Comparison of ENCODE assay signal across 10 cellular contexts in the genomic region with DNA sequence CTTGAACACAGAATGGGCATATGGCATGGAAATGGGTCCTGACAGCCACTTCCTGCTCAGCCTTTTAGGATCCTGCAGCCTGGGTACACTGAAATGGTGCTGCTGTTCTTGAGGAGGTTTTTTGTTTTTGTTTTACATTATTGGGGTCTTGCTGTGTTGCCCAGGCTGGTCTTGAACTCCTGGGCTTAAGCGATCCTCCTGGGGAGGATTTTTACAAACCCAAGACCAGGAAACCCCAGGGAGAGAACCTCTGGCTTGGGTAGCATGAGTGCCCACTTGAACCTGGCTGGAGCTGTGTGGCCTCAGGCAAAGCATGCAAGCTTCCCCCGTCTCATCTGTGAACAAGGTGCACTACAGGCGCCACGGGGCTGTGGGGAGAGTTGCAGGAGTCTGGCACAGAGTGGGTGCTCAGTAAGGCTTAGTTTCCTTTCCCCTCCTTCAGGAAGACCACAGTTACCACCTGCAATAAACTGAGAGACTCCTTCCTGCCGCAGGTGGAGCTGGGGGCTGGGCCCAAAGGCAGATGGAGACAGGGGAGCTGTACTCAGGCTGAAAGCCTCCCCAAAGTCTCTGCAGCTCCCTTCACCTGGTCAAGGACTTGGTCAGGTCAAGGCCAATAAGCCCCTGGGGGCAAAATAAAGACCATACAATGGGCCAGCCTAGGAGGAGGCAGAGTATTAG. TPM values are rescaled to one million over a fixed set of nuclear protein-coding genes. Genes with fewer than 3 reads are reported as not detected.
DNase-seq lines count a peak whose midpoint lies in the region; ATAC-seq and TF ChIP-seq lines count a peak whose summit lies in the region.
"Had no signal": no experiment of that assay in that cellular context is flagged by ENCODE, and none has a peak within 500 bp of the region (broad histone marks: within the 10 kb centered on the region; RNA-seq: fewer than 3 reads in every experiment).

No MANE protein-coding gene starts in this region.

- DNase-seq in CD4-positive, CD25-positive, alpha-beta regulatory T cell = peak; percentile 22 to 70 (median 58)
- peak; percentile 72 for DNase-seq in activated CD4-positive, alpha-beta T cell treated with anti-CD3 and anti-CD28 coated beads, Interleukin-2, amount 10 ng/mL, durations not matched to agents 7 days and 5 days
- DNase-seq in stimulated activated CD4-positive, alpha-beta T cell treated with anti-CD3 and anti-CD28 coated beads, Interleukin-1b, Interleukin-23, amount 100 ng/mL, for 48 hours = peak; percentile 62
- DNase-seq in trophoblast cell (no peak), HAP-1 (ENCODE audit: low spot score in 2 of 2) (no peak), sigmoid colon (no peak)
- DNase-seq: amniotic stem cell, substantia nigra had no signal

- no peak overlapping the region for H2AK5ac ChIP-seq in trophoblast cell (ENCODE audit: low read length)

- TF ChIP-seq EP300 in sigmoid colon (IDR thresholded peaks at IDR 0.05) = no peak

- no peak overlapping the region for H3K4me2 ChIP-seq in trophoblast cell (ENCODE audit: low read length)

- peaks cover 27% of the 10 kb centered on the region for H3K36me3 ChIP-seq in CD4-positive, CD25-positive, alpha-beta regulatory T cell (ENCODE audit: control insufficient read depth, insufficient read depth, low read length)
- H3K36me3 ChIP-seq in trophoblast cell (ENCODE audit: control insufficient read depth in 1 of 2, insufficient read depth in 2 of 2, low read length in 2 of 2) (no peaks in the 10 kb centered on the region), HAP-1 (replicated peaks) (no peaks in the 10 kb centered on the region), sigmoid colon (no peaks in the 10 kb centered on the region)

- peak; percentile 67 for ATAC-seq in CD4-positive, CD25-positive, alpha-beta regulatory T cell (ENCODE audit: low read depth in 2 of 2)
- ATAC-seq in HG03521 (IDR thresholded peaks at IDR 0.05; ENCODE audit: unreplicated experiment) = no peak

- in situ Hi-C loops in HAP-1 (cut with MboI; ENCODE audit: low sequenced_read_pairs) = no loop called here

- no peak overlapping the region for H2BK5ac ChIP-seq in trophoblast cell (ENCODE audit: low read depth, low read length, poor library complexity)

- H3K79me1 ChIP-seq in trophoblast cell (ENCODE audit: low read length) = no peaks in the 10 kb centered on the region

- H3K36me3 Mint-ChIP-seq in CD4-positive, CD25-positive, alpha-beta regulatory T cell = peaks cover 12% of the 10 kb centered on the region
- peaks cover 48% of the 10 kb centered on the region for H3K36me3 Mint-ChIP-seq in activated CD4-positive, alpha-beta T cell treated with anti-CD3 and anti-CD28 coated beads, Interleukin-2, amount 10 ng/mL, durations not matched to agents 7 days and 5 days (ENCODE audit: low read depth)
- H3K36me3 Mint-ChIP-seq in activated naive CD8-positive, alpha-beta T cell = peaks cover 3% of the 10 kb centered on the region

- H3K4me1 Mint-ChIP-seq in CD4-positive, CD25-positive, alpha-beta regulatory T cell = peaks cover 14 to 63% (median 38%) of the 10 kb centered on the region in 4 donors
- peaks cover 55% of the 10 kb centered on the region for H3K4me1 Mint-ChIP-seq in activated CD4-positive, alpha-beta T cell treated with anti-CD3 and anti-CD28 coated beads, Interleukin-2, amount 10 ng/mL, durations not matched to agents 7 days and 5 days
- peaks cover 52% of the 10 kb centered on the region for H3K4me1 Mint-ChIP-seq in activated naive CD8-positive, alpha-beta T cell (ENCODE audit: low read depth)

- no peak overlapping the region for H3K23ac ChIP-seq in trophoblast cell (ENCODE audit: low read length)

- H3K4me1 ChIP-seq in CD4-positive, CD25-positive, alpha-beta regulatory T cell (ENCODE audit: control insufficient read depth, insufficient read depth, low read length, poor library complexity, severe bottlenecking) = peaks cover 57% of the 10 kb centered on the region
- H3K4me1 ChIP-seq in trophoblast cell (ENCODE audit: control insufficient read depth in 1 of 2, insufficient read depth in 2 of 2, low read length in 2 of 2) (no peaks in the 10 kb centered on the region), HAP-1 (peaks cover 7% of the 10 kb centered on the region), sigmoid colon (no peaks in the 10 kb centered on the region)

- no peak overlapping the region for H4K91ac ChIP-seq in trophoblast cell (ENCODE audit: low read depth, low read length)

- no peak overlapping the region for H4K8ac ChIP-seq in trophoblast cell (ENCODE audit: low read depth, low read length)

- H3K27me3 Mint-ChIP-seq in CD4-positive, CD25-positive, alpha-beta regulatory T cell = peaks cover 4% of the 10 kb centered on the region
- no peaks in the 10 kb centered on the region for H3K27me3 Mint-ChIP-seq in activated CD4-positive, alpha-beta T cell treated with anti-CD3 and anti-CD28 coated beads, Interleukin-2, amount 10 ng/mL, durations not matched to agents 7 days and 5 days
- no peaks in the 10 kb centered on the region for H3K27me3 Mint-ChIP-seq in activated naive CD8-positive, alpha-beta T cell

- no peak overlapping the region for H3K18ac ChIP-seq in trophoblast cell (ENCODE audit: low read length)

- no peak overlapping the region for H3K9ac ChIP-seq in trophoblast cell (ENCODE audit: low read length)

- H3K27me3 ChIP-seq in CD4-positive, CD25-positive, alpha-beta regulatory T cell (ENCODE audit: control insufficient read depth, insufficient read depth, low read length) = no peaks in the 10 kb centered on the region
- H3K27me3 ChIP-seq in trophoblast cell (ENCODE audit: insufficient read depth, low read length) (no peaks in the 10 kb centered on the region), HAP-1 (ENCODE audit: low read depth) (no peaks in the 10 kb centered on the region), sigmoid colon (no peaks in the 10 kb centered on the region)

- no peaks in the 10 kb centered on the region for H3K9me3 ChIP-seq in CD4-positive, CD25-positive, alpha-beta regulatory T cell (ENCODE audit: control insufficient read depth in 2 of 2, low read length in 2 of 2)
- H3K9me3 ChIP-seq in trophoblast cell (ENCODE audit: insufficient read depth, low read depth, low read length) (no peaks in the 10 kb centered on the region), HAP-1 (no peaks in the 10 kb centered on the region), sigmoid colon (no peaks in the 10 kb centered on the region)

- TF ChIP-seq CTCF in sigmoid colon (IDR thresholded peaks at IDR 0.05) = no peak

- intact Hi-C loops in sigmoid colon (cut with DNase I) = no loop called here

- POLR2A ChIA-PET in activated CD4-positive, alpha-beta T cell treated with anti-CD3 and anti-CD28 coated beads, Interleukin-2, amount 10 ng/mL, durations not matched to agents 7 days and 5 days (lab: Charles Lee) = interaction anchor here (0.6 to 0.7 kb wide), 2 partner anchors 53 to 690 kb away, joined by 3 read pairs; a partner anchor contains a TSS

- H3K27ac Mint-ChIP-seq in CD4-positive, CD25-positive, alpha-beta regulatory T cell = peak overlapping the region; percentile 97 to 98 (median 98)
- peak overlapping the region; percentile 95 for H3K27ac Mint-ChIP-seq in activated CD4-positive, alpha-beta T cell treated with anti-CD3 and anti-CD28 coated beads, Interleukin-2, amount 10 ng/mL, durations not matched to agents 7 days and 5 days
- H3K27ac Mint-ChIP-seq in activated naive CD8-positive, alpha-beta T cell = peak overlapping the region; percentile 100

- no CpG with 5 or more reads among the region's 5 CpGs for WGBS in trophoblast cell (ENCODE audit: extremely low coverage, insufficient coverage, insufficient read length)
- WGBS in sigmoid colon, 2 donors = 56 to 70% methylated on average over 5 of the region's 5 CpGs

- CTCF ChIA-PET in activated CD4-positive, alpha-beta T cell treated with anti-CD3 and anti-CD28 coated beads, Interleukin-2, amount 10 ng/mL, durations not matched to agents 7 days and 5 days (lab: Charles Lee) = interaction anchor here (0.5 to 1.4 kb wide), 8 partner anchors 11 to 238 kb away, joined by 3 to 4 read pairs (median 3); a partner anchor contains a TSS

- no peak for TF ChIP-seq POLR2A in sigmoid colon (IDR thresholded peaks at IDR 0.05)

- no peak overlapping the region for H2BK120ac ChIP-seq in trophoblast cell (ENCODE audit: insufficient read depth, low read length, poor library complexity)

- no peaks in the 10 kb centered on the region for H3K79me2 ChIP-seq in trophoblast cell (ENCODE audit: control insufficient read depth, insufficient read depth, low read length, poor library complexity)

- no peak overlapping the region for H2AFZ ChIP-seq in trophoblast cell (ENCODE audit: insufficient read depth, low read length, poor library complexity)

- peak overlapping the region; percentile 96 for H3K4me3 ChIP-seq in CD4-positive, CD25-positive, alpha-beta regulatory T cell (ENCODE audit: low read depth, low read length)
- H3K4me3 ChIP-seq in trophoblast cell (ENCODE audit: low read depth, low read length) (no peak overlapping the region), HAP-1 (no peak overlapping the region), sigmoid colon (no peak overlapping the region)

- no peak overlapping the region for H2BK12ac ChIP-seq in trophoblast cell (ENCODE audit: low read length)

- no peak overlapping the region for H3K4ac ChIP-seq in trophoblast cell (ENCODE audit: low read depth, low read length)

- no peaks in the 10 kb centered on the region for H3K9me3 Mint-ChIP-seq in CD4-positive, CD25-positive, alpha-beta regulatory T cell
- no peaks in the 10 kb centered on the region for H3K9me3 Mint-ChIP-seq in activated CD4-positive, alpha-beta T cell treated with anti-CD3 and anti-CD28 coated beads, Interleukin-2, amount 10 ng/mL, durations not matched to agents 7 days and 5 days
- no peaks in the 10 kb centered on the region for H3K9me3 Mint-ChIP-seq in activated naive CD8-positive, alpha-beta T cell (ENCODE audit: low read depth)

- peak overlapping the region; percentile 95 to 99 (median 97) for H3K4me3 Mint-ChIP-seq in CD4-positive, CD25-positive, alpha-beta regulatory T cell
- peak overlapping the region; percentile 97 for H3K4me3 Mint-ChIP-seq in activated CD4-positive, alpha-beta T cell treated with anti-CD3 and anti-CD28 coated beads, Interleukin-2, amount 10 ng/mL, durations not matched to agents 7 days and 5 days
- peak overlapping the region; percentile 95 for H3K4me3 Mint-ChIP-seq in activated naive CD8-positive, alpha-beta T cell

- H4K12ac ChIP-seq in trophoblast cell (ENCODE audit: low read depth, low read length) = no peak overlapping the region

- H3K14ac ChIP-seq in trophoblast cell (ENCODE audit: low read length) = no peak overlapping the region

- peak overlapping the region; percentile 76 for H3K27ac ChIP-seq in CD4-positive, CD25-positive, alpha-beta regulatory T cell (ENCODE audit: insufficient read depth, low read length, poor library complexity, severe bottlenecking)
- H3K27ac ChIP-seq in trophoblast cell (ENCODE audit: low read depth, low read length) (no peak overlapping the region), sigmoid colon (no peak overlapping the region)

RNA-seq across cellular contexts. Expression of a gene that starts 1.8 kb away (rescaled TPM):
- total RNA-seq in CD4-positive, CD25-positive, alpha-beta regulatory T cell = 39.4 TPM
- 10 to 100 TPM; 11.9 to 17.0 (median 14.7) TPM for polyA plus RNA-seq in CD4-positive, CD25-positive, alpha-beta regulatory T cell
- 10 to 100 TPM; 87.3 to 92.7 TPM for total RNA-seq in activated CD4-positive, alpha-beta T cell treated with anti-CD3 and anti-CD28 coated beads, Interleukin-2, amount 10 ng/mL, durations not matched to agents 7 days and 5 days
- polyA plus RNA-seq in trophoblast cell (2013) = 0.03 TPM in 2 replicates
- under 1 TPM in 2 of 4 donors, not detected in 2; 0.54 to 0.55 TPM for total RNA-seq in sigmoid colon
- 1 to 10 TPM in 1 of 3 donors, under 1 TPM in 1, not detected in 1; 0.46 to 3.4 TPM for polyA plus RNA-seq in sigmoid colon

RNA-seq across cellular contexts. Expression of a gene that starts 38.6 kb away (rescaled TPM):
- total RNA-seq in CD4-positive, CD25-positive, alpha-beta regulatory T cell = 75.8 TPM
- 100 to 1,000 TPM; 199 to 248 (median 214) TPM for polyA plus RNA-seq in CD4-positive, CD25-positive, alpha-beta regulatory T cell
- 10 to 100 TPM; 87.9 to 97.0 TPM for total RNA-seq in activated CD4-positive, alpha-beta T cell treated with anti-CD3 and anti-CD28 coated beads, Interleukin-2, amount 10 ng/mL, durations not matched to agents 7 days and 5 days
- polyA plus RNA-seq in trophoblast cell (2013) = 126 and 142 TPM in 2 replicates
- 10 to 100 TPM; 58.7 to 85.1 (median 75.7) TPM for total RNA-seq in sigmoid colon
- polyA plus RNA-seq in sigmoid colon = 100 to 1,000 TPM; 106 to 169 (median 148) TPM

Comparison
In these comparisons a context has a peak if more than half of its experiments do, and no peak if none do; other contexts are left out.
1. DNase-seq: peak in CD4-positive, CD25-positive, alpha-beta regulatory T cell (3 of 3), activated CD4-positive, alpha-beta T cell treated with anti-CD3 and anti-CD28 coated beads, Interleukin-2, amount 10 ng/mL, durations not matched to agents 7 days and 5 days (single experiment) and stimulated activated CD4-positive, alpha-beta T cell treated with anti-CD3 and anti-CD28 coated beads, Interleukin-1b, Interleukin-23, amount 100 ng/mL, for 48 hours (single experiment); none in trophoblast cell (0 of 2), HAP-1 (0 of 2) and sigmoid colon (single experiment).
2. RNA of a gene that starts 1.8 kb away (total RNA-seq): 87.3 to 92.7 TPM in activated CD4-positive, alpha-beta T cell treated with anti-CD3 and anti-CD28 coated beads, Interleukin-2, amount 10 ng/mL, durations not matched to agents 7 days and 5 days and 39.4 TPM in CD4-positive, CD25-positive, alpha-beta regulatory T cell (single experiment); 0.54 to 0.55 TPM in sigmoid colon; every median in the first group is over 10 times any median in the second.
3. Peak in every context shown above with its lines, with median percentiles within 50 percentile points of each other: H3K27ac Mint-ChIP-seq and H3K4me3 Mint-ChIP-seq.